Comparison of ENCODE assay signal across 1 cellular context in the genomic region with DNA sequence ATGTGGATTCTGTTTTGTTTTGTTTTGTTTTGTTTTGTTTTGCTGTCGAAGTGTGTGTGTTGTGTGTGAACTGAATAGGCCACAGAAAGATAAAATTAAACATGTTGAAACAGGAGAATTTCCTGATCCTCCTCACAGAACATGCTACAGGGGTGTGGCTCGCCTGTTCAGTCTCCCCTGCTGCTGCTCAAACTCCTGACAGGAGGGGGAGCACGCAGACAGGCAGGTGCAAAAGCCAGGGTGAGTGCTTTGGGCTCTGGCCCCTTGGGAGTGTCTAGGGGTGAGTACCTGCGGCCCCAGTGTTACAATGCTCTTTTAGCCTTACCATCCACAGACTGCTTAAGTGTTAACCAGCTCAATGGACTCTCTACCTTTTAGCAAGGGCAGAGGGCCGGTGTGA.
TF ChIP-seq lines count a peak whose summit lies in the region.

No MANE protein-coding gene starts in this region.

TF ChIP-seq in GM23338, 12 proteins besides CTCF, POLR2A, EP300 and RAD21 (continued from another document):
- TF ChIP-seq STAT1 (IDR thresholded peaks at IDR 0.05; ENCODE audit: unreplicated experiment) = no peak
